Comparison of ENCODE assay signal across 8 cellular contexts in the genomic region with DNA sequence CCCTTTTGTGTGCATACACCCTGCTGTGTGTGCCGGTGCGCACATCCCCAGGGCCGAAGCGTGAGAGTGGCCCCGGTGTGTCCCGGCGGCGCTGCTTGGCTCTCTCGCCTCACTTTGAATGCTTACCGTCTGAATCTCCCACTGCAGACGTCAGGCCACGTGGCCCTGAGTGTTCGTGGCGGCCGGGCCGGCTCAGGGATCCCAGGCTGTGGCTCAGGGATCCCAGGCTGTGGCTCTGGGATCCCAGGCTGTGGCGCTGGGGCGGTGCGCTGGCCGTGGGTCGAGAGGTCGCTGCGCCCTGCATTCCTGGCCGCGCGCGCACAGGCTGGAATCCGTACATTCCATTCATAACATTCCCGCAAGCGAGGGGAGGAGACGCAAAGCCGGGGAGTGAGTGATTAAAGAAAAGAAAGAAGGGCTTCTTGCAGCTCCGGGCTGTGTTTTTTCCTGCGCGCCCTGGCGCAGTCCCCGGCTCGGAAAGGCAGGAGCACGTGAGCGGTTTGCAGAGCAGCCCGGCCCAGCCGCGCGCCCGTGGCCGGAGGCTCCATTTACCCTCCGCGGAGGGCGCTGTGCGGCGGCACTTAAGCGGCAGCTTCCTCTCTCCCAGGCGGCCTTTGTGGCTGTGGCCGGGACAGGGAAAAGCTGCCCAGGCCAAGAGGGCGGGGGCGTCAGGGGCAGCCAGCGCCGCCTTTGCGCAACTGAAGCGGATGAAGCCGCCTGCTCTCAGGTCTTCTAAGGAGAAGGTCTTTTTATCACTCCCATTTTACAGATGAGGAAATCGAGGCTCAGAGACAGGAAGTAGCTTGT.
DNase-seq lines count a peak whose midpoint lies in the region; ATAC-seq and TF ChIP-seq lines count a peak whose summit lies in the region.

No MANE protein-coding gene starts in this region.

- H3K36me3 Mint-ChIP-seq in naive thymus-derived CD8-positive, alpha-beta T cell, result no peaks in the 10 kb centered on the region

- H3K4me3 Mint-ChIP-seq in naive thymus-derived CD8-positive, alpha-beta T cell, result no peak overlapping the region

- H3K27ac ChIP-seq in duodenal mucosa (ENCODE audit: low read depth, low read length), result peak overlapping the region; percentile 73
- peak overlapping the region; percentile 91 to 92 for H3K27ac ChIP-seq in liver (ENCODE audit: low read depth in 1 of 2, low read length in 2 of 2)
- H3K27ac ChIP-seq in testis, result peak overlapping the region; percentile 80 to 87

- peaks cover 0 to 29% of the 10 kb centered on the region in 2 donors for H3K27me3 ChIP-seq in duodenal mucosa (ENCODE audit: control insufficient read depth in 1 of 2, insufficient read depth in 2 of 2, low read length in 2 of 2)
- H3K27me3 ChIP-seq in liver (ENCODE audit: control insufficient read depth in 4 of 4, insufficient read depth in 4 of 4, low read length in 3 of 4), result no peaks in the 10 kb centered on the region
- no peaks in the 10 kb centered on the region for H3K27me3 ChIP-seq in testis

- H3K36me3 ChIP-seq in duodenal mucosa (ENCODE audit: control insufficient read depth in 1 of 2, insufficient read depth in 2 of 2, low read length in 2 of 2), result no peaks in the 10 kb centered on the region
- no peaks in the 10 kb centered on the region for H3K36me3 ChIP-seq in liver (ENCODE audit: control insufficient read depth in 4 of 4, insufficient read depth in 3 of 4, low read depth in 1 of 4, low read length in 3 of 4)
- no peaks in the 10 kb centered on the region for H3K36me3 ChIP-seq in testis (ENCODE audit: low read depth, missing control alignments)

- peaks cover 10 to 54% (median 46%) of the 10 kb centered on the region in 5 donors for H3K27me3 Mint-ChIP-seq in naive thymus-derived CD8-positive, alpha-beta T cell

- DNase-seq in AG09309 (ENCODE audit: low read depth) (peak; percentile 88), NCI-H2029 treated with DMSO at 0.1 percent for 48 hours (lab: John Stamatoyannopoulos, UW) (peak; percentile 9), testis (peak; percentile 91)
- DNase-seq in effector CD8-positive, alpha-beta T cell (lab: John Stamatoyannopoulos, UW), result no peak
- no peak for DNase-seq in naive thymus-derived CD8-positive, alpha-beta T cell

- no peak for ATAC-seq in naive thymus-derived CD8-positive, alpha-beta T cell
- no peak for ATAC-seq in HG02938 (IDR thresholded peaks at IDR 0.05; ENCODE audit: unreplicated experiment)

- peak; percentile 19 for TF ChIP-seq CTCF in AG09309 (IDR thresholded peaks at IDR 0.05; ENCODE audit: control insufficient read depth, insufficient read depth, low read depth, low read length, missing control alignments)
- TF ChIP-seq CTCF in liver (IDR thresholded peaks at IDR 0.05; ENCODE audit: low read depth, low read length, missing input control), result peak; percentile 15
- no peak for TF ChIP-seq CTCF in testis (IDR thresholded peaks at IDR 0.05)

- H3K27ac Mint-ChIP-seq in naive thymus-derived CD8-positive, alpha-beta T cell, result no peak overlapping the region

- H3K4me1 ChIP-seq in duodenal mucosa (ENCODE audit: control insufficient read depth in 1 of 2, insufficient read depth in 2 of 2, low read length in 2 of 2), result peaks cover 0 to 3% of the 10 kb centered on the region in 2 donors
- H3K4me1 ChIP-seq in liver (ENCODE audit: control insufficient read depth in 4 of 4, insufficient read depth in 4 of 4, low read length in 3 of 4), result peaks cover 5 to 39% (median 30%) of the 10 kb centered on the region in 4 donors
- peaks cover 36% of the 10 kb centered on the region for H3K4me1 ChIP-seq in testis

- intact Hi-C loops in testis (cut with DNase I; ENCODE audit: low total_unique reads), result loop anchor here (5.0 to 10.0 kb wide), 2 partner anchors 90 to 127 kb away; a partner anchor contains a TSS

- POLR2A ChIA-PET in naive thymus-derived CD8-positive, alpha-beta T cell (lab: Charles Lee), result no interaction called here

- 1% methylated on average over 62 of the region's 62 CpGs for WGBS in liver
- WGBS in testis, 2 donors, result 1 to 3% methylated on average over 51 to 62 of the region's 62 CpGs

- no peaks in the 10 kb centered on the region for H3K9me3 Mint-ChIP-seq in naive thymus-derived CD8-positive, alpha-beta T cell

- no peak for TF ChIP-seq POLR2A in testis (IDR thresholded peaks at IDR 0.05)

- peak overlapping the region; percentile 36 for H3K4me3 ChIP-seq in AG09309 (ENCODE audit: control insufficient read depth, low read depth, low read length)
- no peak overlapping the region for H3K4me3 ChIP-seq in duodenal mucosa (ENCODE audit: low read depth in 1 of 2, low read length in 2 of 2)
- H3K4me3 ChIP-seq in liver (ENCODE audit: low read depth in 1 of 3, low read length in 3 of 3), result peak overlapping the region; percentile 32 to 43 (median 38)
- peak overlapping the region; percentile 24 to 33 for H3K4me3 ChIP-seq in testis

- peak; percentile 70 for TF ChIP-seq RAD21 in liver (IDR thresholded peaks at IDR 0.05)

- no peaks in the 10 kb centered on the region for H3K4me1 Mint-ChIP-seq in naive thymus-derived CD8-positive, alpha-beta T cell

- H3K9me3 ChIP-seq in duodenal mucosa (ENCODE audit: control insufficient read depth in 1 of 2, low read length in 2 of 2), result no peaks in the 10 kb centered on the region
- no peaks in the 10 kb centered on the region for H3K9me3 ChIP-seq in liver (ENCODE audit: control insufficient read depth in 4 of 4, low read length in 3 of 4)
- no peaks in the 10 kb centered on the region for H3K9me3 ChIP-seq in testis

- no peak overlapping the region for H3K9ac ChIP-seq in duodenal mucosa (ENCODE audit: low read depth in 1 of 2, low read length in 2 of 2)
- peak overlapping the region; percentile 15 to 44 for H3K9ac ChIP-seq in liver (ENCODE audit: low read depth in 1 of 2, low read length in 2 of 2)

TF ChIP-seq in liver, 16 proteins besides CTCF, POLR2A, EP300 and RAD21:
- TF ChIP-seq EGR1 (IDR thresholded peaks at IDR 0.05; ENCODE audit: low read depth in 2 of 2) (peak; percentile 79 to 92), SP1 (IDR thresholded peaks at IDR 0.05) (peak; percentile 82), HNF4A (conservative IDR thresholded peaks at IDR 0.05) (peak; percentile 28 to 61), TAF1 (conservative IDR thresholded peaks at IDR 0.05) (peak; percentile 79), FOXA1 (IDR thresholded peaks at IDR 0.05) (no peak), NR2F2 (IDR thresholded peaks at IDR 0.05) (peak; percentile 75), YY1 (IDR thresholded peaks at IDR 0.05) (peak; percentile 85), GABPA (IDR thresholded peaks at IDR 0.05 in 1 of 2, conservative IDR thresholded peaks at IDR 0.05 in 1 of 2) (no peak), RXRA (IDR thresholded peaks at IDR 0.05) (peak; percentile 74 to 75), HNF4G (IDR thresholded peaks at IDR 0.05) (no peak), FOXA2 (IDR thresholded peaks at IDR 0.05) (no peak)
- TF ChIP-seq, protein P1, sequence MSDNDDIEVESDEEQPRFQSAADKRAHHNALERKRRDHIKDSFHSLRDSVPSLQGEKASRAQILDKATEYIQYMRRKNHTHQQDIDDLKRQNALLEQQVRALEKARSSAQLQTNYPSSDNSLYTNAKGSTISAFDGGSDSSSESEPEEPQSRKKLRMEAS (IDR thresholded peaks at IDR 0.05), result peak; percentile 79
- TF ChIP-seq, protein P2, sequence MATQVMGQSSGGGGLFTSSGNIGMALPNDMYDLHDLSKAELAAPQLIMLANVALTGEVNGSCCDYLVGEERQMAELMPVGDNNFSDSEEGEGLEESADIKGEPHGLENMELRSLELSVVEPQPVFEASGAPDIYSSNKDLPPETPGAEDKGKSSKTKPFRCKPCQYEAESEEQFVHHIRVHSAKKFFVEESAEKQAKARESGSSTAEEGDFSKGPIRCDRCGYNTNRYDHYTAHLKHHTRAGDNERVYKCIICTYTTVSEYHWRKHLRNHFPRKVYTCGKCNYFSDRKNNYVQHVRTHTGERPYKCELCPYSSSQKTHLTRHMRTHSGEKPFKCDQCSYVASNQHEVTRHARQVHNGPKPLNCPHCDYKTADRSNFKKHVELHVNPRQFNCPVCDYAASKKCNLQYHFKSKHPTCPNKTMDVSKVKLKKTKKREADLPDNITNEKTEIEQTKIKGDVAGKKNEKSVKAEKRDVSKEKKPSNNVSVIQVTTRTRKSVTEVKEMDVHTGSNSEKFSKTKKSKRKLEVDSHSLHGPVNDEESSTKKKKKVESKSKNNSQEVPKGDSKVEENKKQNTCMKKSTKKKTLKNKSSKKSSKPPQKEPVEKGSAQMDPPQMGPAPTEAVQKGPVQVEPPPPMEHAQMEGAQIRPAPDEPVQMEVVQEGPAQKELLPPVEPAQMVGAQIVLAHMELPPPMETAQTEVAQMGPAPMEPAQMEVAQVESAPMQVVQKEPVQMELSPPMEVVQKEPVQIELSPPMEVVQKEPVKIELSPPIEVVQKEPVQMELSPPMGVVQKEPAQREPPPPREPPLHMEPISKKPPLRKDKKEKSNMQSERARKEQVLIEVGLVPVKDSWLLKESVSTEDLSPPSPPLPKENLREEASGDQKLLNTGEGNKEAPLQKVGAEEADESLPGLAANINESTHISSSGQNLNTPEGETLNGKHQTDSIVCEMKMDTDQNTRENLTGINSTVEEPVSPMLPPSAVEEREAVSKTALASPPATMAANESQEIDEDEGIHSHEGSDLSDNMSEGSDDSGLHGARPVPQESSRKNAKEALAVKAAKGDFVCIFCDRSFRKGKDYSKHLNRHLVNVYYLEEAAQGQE (IDR thresholded peaks at IDR 0.05), result peak; percentile 78
TF ChIP-seq in liver: peak in this region for 9.

Comparison
In these comparisons a context has a peak if more than half of its experiments do, and no peak if none do; other contexts are left out.
1. DNase-seq: peak in AG09309 (single experiment), NCI-H2029 treated with DMSO at 0.1 percent for 48 hours (single experiment) and testis (single experiment); none in effector CD8-positive, alpha-beta T cell (single experiment) and naive thymus-derived CD8-positive, alpha-beta T cell (0 of 10).
2. H3K4me3 ChIP-seq: peak in AG09309 (single experiment), liver (3 of 3) and testis (2 of 2); none in duodenal mucosa (0 of 2).
3. CTCF ChIP-seq: peak in AG09309 (single experiment) and liver (single experiment); none in testis (0 of 3).
4. H3K9ac ChIP-seq: peak in liver (2 of 2); none in duodenal mucosa (0 of 2).
5. Peak in every context shown above with its lines, with median percentiles within 50 percentile points of each other: H3K27ac ChIP-seq.